Comparison of ENCODE assay signal across 18 cellular contexts in the genomic region with DNA sequence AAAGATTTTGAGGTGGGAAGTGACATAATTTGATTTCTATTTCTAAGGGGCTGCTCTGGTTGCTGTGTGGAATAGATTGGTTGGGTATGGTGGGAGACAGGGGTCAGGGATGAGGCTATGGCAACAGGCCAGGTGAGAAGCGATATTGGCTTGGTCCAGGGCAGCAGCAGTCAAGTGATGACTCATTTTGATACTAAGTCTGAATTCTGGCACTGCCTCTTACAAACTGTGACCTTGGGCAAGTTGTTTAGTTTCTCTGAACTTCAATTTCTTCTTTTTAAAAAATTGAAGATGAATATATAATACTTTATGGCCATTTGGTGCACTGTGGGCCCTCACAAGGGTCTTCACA. TPM values are rescaled to one million over a fixed set of nuclear protein-coding genes. Genes with fewer than 3 reads are reported as not detected.
"Had no signal": no experiment of that assay in that cellular context is flagged by ENCODE, and none has a peak within 500 bp of the region (broad histone marks: within the 10 kb centered on the region; RNA-seq: fewer than 3 reads in every experiment).

No MANE protein-coding gene starts in this region.

- H3K4me3 ChIP-seq: right lobe of liver, suprapubic skin, upper lobe of right lung had no signal

- H3K9me3 ChIP-seq: neutrophil, right lobe of liver, suprapubic skin, upper lobe of right lung had no signal

- H3K27me3 ChIP-seq: neutrophil, right lobe of liver, suprapubic skin, upper lobe of right lung had no signal

- H3K36me3 ChIP-seq: neutrophil, right lobe of liver, suprapubic skin, upper lobe of right lung had no signal

- ATAC-seq: effector memory CD8-positive, alpha-beta T cell; left colon; naive thymus-derived CD4-positive, alpha-beta T cell; right lobe of liver; upper lobe of right lung; WTC11 had no signal

- H3K27ac ChIP-seq: epithelial cell of prostate, neutrophil, right lobe of liver had no signal

- DNase-seq: activated CD4-positive, alpha-beta T cell treated with anti-CD3 and anti-CD28 coated beads, Interleukin-2, amount 10 ng/mL, durations not matched to agents 24 days and 14 days; activated naive CD4-positive, alpha-beta T cell treated with anti-CD3 and anti-CD28 coated beads, Interleukin-2, amount 10 ng/mL, durations not matched to agents 7 days and 5 days; effector memory CD8-positive, alpha-beta T cell; glutamatergic neuron; left colon; mammary epithelial cell; naive thymus-derived CD4-positive, alpha-beta T cell; right lobe of liver; stimulated activated CD4-positive, alpha-beta T cell treated with anti-CD3 and anti-CD28 coated beads, Interleukin-12 subunit alpha, Interleukin-12 subunit beta, amount 100 ng/mL, for 4 hours; stimulated activated naive CD4-positive, alpha-beta T cell treated with Interleukin-2 at 50 U/mL for 16 hours; T-helper 1 cell; upper lobe of right lung had no signal

- H3K4me1 ChIP-seq: right lobe of liver, suprapubic skin, upper lobe of right lung had no signal

RNA-seq across cellular contexts. Expression of a gene that starts 40.4 kb away (rescaled TPM):
- total RNA-seq: activated CD4-positive, alpha-beta T cell treated with anti-CD3 and anti-CD28 coated beads, Interleukin-2, amount 10 ng/mL, durations not matched to agents 24 days and 14 days; activated T-helper 2 cell treated with anti-CD3 and anti-CD28 coated beads, Interferon-gamma antibody, Interleukin-2, Interleukin-4, amounts not matched to agents 10 μg/mL and 5 μg/mL and 100 μg/mL, durations not matched to agents 14 hours and 24 hours and 36 hours; mononuclear cell had no signal
- polyA plus RNA-seq: naive thymus-derived CD4-positive, alpha-beta T cell had no signal
